11 cellular contexts compared by ENCODE assay signal in genomic region chr2:241901500-241902351, GRCh38. TPM values are rescaled to one million over a fixed set of nuclear protein-coding genes. Genes with fewer than 3 reads are reported as not detected.
DNase-seq lines count a peak whose midpoint lies in the region; ATAC-seq and TF ChIP-seq lines count a peak whose summit lies in the region.
"Had no signal": no experiment of that assay in that cellular context is flagged by ENCODE, and none has a peak within 500 bp of the region (broad histone marks: within the 10 kb centered on the region; RNA-seq: fewer than 3 reads in every experiment).

No MANE protein-coding gene starts in this region.

- DNase-seq in GM23338 (ENCODE audit: low spot score) (peak; percentile 77), astrocyte of the hippocampus (ENCODE audit: low read depth, low spot score) (peak; percentile 55), right cardiac atrium (no peak), posterior cingulate gyrus (peak in 6 of 10 donors; percentile 4 to 87 (median 38)), NCI-H2029 treated with DMSO at 0.1 percent for 48 hours (lab: John Stamatoyannopoulos, UW) (no peak), NCI-H2227 treated with DMSO at 0.1 percent for 48 hours (lab: John Stamatoyannopoulos, UW) (no peak), NCI-H187 treated with DMSO at 0.1 percent for 48 hours (lab: John Stamatoyannopoulos, UW) (no peak)
- DNase-seq: activated naive CD4-positive, alpha-beta T cell treated with anti-CD3 and anti-CD28 coated beads, Interleukin-2, amount 10 ng/mL, durations not matched to agents 7 days and 5 days; NCI-H1930; stimulated activated CD4-positive, alpha-beta T cell treated with anti-CD3 and anti-CD28 coated beads, Interleukin-4, amount 100 ng/mL, for 4 hours had no signal

- H3K36me3 ChIP-seq in GM23338 (ENCODE audit: insufficient read depth), result no peaks in the 10 kb centered on the region

- H3K27me3 Mint-ChIP-seq in GM23338 (ENCODE audit: insufficient read depth, low read depth, poor library complexity), result peaks cover 27% of the 10 kb centered on the region

- peaks cover 3% of the 10 kb centered on the region; the same call in 1 of the 3 replicates for H3K36me3 Mint-ChIP-seq in GM23338 (ENCODE audit: low read depth)
- H3K36me3 Mint-ChIP-seq: activated naive CD4-positive, alpha-beta T cell treated with anti-CD3 and anti-CD28 coated beads, Interleukin-2, amount 10 ng/mL, durations not matched to agents 7 days and 5 days had no signal

- H3K4me3 ChIP-seq in GM23338 (peak overlapping the region; percentile 50), right cardiac atrium (ENCODE audit: low read length) (peak overlapping the region; percentile 7)

- H3K27ac Mint-ChIP-seq in GM23338, result peak overlapping the region; percentile 57; the same call in 1 of the 2 replicates
- H3K27ac Mint-ChIP-seq: activated naive CD4-positive, alpha-beta T cell treated with anti-CD3 and anti-CD28 coated beads, Interleukin-2, amount 10 ng/mL, durations not matched to agents 7 days and 5 days had no signal

- H3K27me3 ChIP-seq in GM23338 (ENCODE audit: insufficient read depth), result no peaks in the 10 kb centered on the region
- no peaks in the 10 kb centered on the region for H3K27me3 ChIP-seq in right cardiac atrium (ENCODE audit: control insufficient read depth, insufficient read depth)

- no peaks in the 10 kb centered on the region for H3K9me2 ChIP-seq in GM23338 (ENCODE audit: insufficient read depth)

- H3K9me3 Mint-ChIP-seq in GM23338, result peaks cover 5% of the 10 kb centered on the region; the same call in 2 of the 3 replicates
- H3K9me3 Mint-ChIP-seq: activated naive CD4-positive, alpha-beta T cell treated with anti-CD3 and anti-CD28 coated beads, Interleukin-2, amount 10 ng/mL, durations not matched to agents 7 days and 5 days had no signal

- 69% methylated on average over 54 of the region's 54 CpGs for WGBS in right cardiac atrium

- H3K4me2 ChIP-seq in GM23338, result peak overlapping the region; percentile 75

- H3K4me1 Mint-ChIP-seq in GM23338, result peaks cover 25% of the 10 kb centered on the region

- H3K79me2 ChIP-seq in GM23338 (replicated peaks; ENCODE audit: insufficient read depth), result no peaks in the 10 kb centered on the region

- H3K27ac ChIP-seq in GM23338 (ENCODE audit: low read depth) (0 out of 2 replicates have a peak overlapping the region, but pooled peaks have one; percentile 69), right cardiac atrium (ENCODE audit: low read length) (no peak overlapping the region)

- peaks cover 8% of the 10 kb centered on the region for H3F3A ChIP-seq in GM23338 (replicated peaks; ENCODE audit: low read depth)

- ATAC-seq in GM23338, result peak; percentile 63
- peak in 1 of 2 donors; percentile 20 for ATAC-seq in right cardiac atrium
- no peak for ATAC-seq in HG03135 (IDR thresholded peaks at IDR 0.05; ENCODE audit: unreplicated experiment)

- peak overlapping the region; percentile 81 for H3K4me3 Mint-ChIP-seq in GM23338
- H3K4me3 Mint-ChIP-seq: activated naive CD4-positive, alpha-beta T cell treated with anti-CD3 and anti-CD28 coated beads, Interleukin-2, amount 10 ng/mL, durations not matched to agents 7 days and 5 days had no signal

- peak overlapping the region; percentile 81; the same call in 1 of the 2 replicates for H2AFZ ChIP-seq in GM23338

- TF ChIP-seq CTCF in GM23338 (conservative IDR thresholded peaks at IDR 0.05; ENCODE audit: low read depth in 2 of 2), result peak in 1 of 2 experiments; percentile 23; a peak in 1 of 4 replicates

- H3K4me1 ChIP-seq in GM23338 (ENCODE audit: insufficient read depth) (peaks cover 13% of the 10 kb centered on the region; the same call in 1 of the 2 replicates), right cardiac atrium (ENCODE audit: control insufficient read depth, insufficient read depth, low read length) (no peaks in the 10 kb centered on the region)

- H3K9me3 ChIP-seq in right cardiac atrium (ENCODE audit: control insufficient read depth, low read length), result no peaks in the 10 kb centered on the region

- intact Hi-C loops in right cardiac atrium (cut with DNase I), result no loop called here
- intact Hi-C loops in posterior cingulate gyrus (cut with DNase I), result no loop called here

- no peaks in the 10 kb centered on the region for H4K20me1 ChIP-seq in GM23338 (replicated peaks; ENCODE audit: insufficient read depth)

TF ChIP-seq in GM23338, 12 proteins besides CTCF, POLR2A, EP300 and RAD21 (continues in another document):
- TF ChIP-seq, protein P1, sequence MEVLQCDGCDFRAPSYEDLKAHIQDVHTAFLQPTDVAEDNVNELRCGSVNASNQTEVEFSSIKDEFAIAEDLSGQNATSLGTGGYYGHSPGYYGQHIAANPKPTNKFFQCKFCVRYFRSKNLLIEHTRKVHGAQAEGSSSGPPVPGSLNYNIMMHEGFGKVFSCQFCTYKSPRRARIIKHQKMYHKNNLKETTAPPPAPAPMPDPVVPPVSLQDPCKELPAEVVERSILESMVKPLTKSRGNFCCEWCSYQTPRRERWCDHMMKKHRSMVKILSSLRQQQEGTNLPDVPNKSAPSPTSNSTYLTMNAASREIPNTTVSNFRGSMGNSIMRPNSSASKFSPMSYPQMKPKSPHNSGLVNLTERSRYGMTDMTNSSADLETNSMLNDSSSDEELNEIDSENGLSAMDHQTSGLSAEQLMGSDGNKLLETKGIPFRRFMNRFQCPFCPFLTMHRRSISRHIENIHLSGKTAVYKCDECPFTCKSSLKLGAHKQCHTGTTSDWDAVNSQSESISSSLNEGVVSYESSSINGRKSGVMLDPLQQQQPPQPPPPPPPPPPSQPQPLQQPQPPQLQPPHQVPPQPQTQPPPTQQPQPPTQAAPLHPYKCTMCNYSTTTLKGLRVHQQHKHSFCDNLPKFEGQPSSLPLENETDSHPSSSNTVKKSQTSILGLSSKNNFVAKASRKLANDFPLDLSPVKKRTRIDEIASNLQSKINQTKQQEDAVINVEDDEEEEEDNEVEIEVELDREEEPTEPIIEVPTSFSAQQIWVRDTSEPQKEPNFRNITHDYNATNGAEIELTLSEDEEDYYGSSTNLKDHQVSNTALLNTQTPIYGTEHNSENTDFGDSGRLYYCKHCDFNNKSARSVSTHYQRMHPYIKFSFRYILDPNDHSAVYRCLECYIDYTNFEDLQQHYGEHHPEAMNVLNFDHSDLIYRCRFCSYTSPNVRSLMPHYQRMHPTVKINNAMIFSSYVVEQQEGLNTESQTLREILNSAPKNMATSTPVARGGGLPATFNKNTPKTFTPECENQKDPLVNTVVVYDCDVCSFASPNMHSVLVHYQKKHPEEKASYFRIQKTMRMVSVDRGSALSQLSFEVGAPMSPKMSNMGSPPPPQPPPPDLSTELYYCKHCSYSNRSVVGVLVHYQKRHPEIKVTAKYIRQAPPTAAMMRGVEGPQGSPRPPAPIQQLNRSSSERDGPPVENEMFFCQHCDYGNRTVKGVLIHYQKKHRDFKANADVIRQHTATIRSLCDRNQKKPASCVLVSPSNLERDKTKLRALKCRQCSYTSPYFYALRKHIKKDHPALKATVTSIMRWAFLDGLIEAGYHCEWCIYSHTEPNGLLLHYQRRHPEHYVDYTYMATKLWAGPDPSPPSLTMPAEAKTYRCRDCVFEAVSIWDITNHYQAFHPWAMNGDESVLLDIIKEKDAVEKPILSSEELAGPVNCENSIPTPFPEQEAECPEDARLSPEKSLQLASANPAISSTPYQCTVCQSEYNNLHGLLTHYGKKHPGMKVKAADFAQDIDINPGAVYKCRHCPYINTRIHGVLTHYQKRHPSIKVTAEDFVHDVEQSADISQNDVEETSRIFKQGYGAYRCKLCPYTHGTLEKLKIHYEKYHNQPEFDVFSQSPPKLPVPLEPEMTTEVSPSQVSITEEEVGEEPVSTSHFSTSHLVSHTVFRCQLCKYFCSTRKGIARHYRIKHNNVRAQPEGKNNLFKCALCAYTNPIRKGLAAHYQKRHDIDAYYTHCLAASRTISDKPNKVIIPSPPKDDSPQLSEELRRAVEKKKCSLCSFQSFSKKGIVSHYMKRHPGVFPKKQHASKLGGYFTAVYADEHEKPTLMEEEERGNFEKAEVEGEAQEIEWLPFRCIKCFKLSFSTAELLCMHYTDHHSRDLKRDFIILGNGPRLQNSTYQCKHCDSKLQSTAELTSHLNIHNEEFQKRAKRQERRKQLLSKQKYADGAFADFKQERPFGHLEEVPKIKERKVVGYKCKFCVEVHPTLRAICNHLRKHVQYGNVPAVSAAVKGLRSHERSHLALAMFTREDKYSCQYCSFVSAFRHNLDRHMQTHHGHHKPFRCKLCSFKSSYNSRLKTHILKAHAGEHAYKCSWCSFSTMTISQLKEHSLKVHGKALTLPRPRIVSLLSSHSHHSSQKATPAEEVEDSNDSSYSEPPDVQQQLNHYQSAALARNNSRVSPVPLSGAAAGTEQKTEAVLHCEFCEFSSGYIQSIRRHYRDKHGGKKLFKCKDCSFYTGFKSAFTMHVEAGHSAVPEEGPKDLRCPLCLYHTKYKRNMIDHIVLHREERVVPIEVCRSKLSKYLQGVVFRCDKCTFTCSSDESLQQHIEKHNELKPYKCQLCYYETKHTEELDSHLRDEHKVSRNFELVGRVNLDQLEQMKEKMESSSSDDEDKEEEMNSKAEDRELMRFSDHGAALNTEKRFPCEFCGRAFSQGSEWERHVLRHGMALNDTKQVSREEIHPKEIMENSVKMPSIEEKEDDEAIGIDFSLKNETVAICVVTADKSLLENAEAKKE (CRISPR knock-in tag; IDR thresholded peaks at IDR 0.05), result no peak

RNA-seq across cellular contexts. Expression of gene RTP5, which starts 32.2 kb away (rescaled TPM):
- 0.50 TPM in 1 of 2 replicates, not detected in the other for total RNA-seq in GM23338 (2014; rRNA removed; shearing (Covaris generic))
- polyA plus RNA-seq in GM23338 (2016; fragmentation: Nextera tagmentation; extraction: Ambion mirVana) (not detected in 2 replicates), right cardiac atrium (0.05 TPM)
- not detected for total RNA-seq in right cardiac atrium

RNA-seq across cellular contexts. Expression of gene PDCD1, which starts 43.0 kb away (rescaled TPM):
- total RNA-seq in GM23338 (2014; rRNA removed; shearing (Covaris generic)), result 0.38 and 1.8 TPM in 2 replicates
- polyA plus RNA-seq in GM23338 (2016; fragmentation: Nextera tagmentation; extraction: Ambion mirVana) (0.23 and 0.34 TPM in 2 replicates), right cardiac atrium (7.4 TPM)
- 1 to 10 TPM; 5.2 to 6.8 (median 5.4) TPM for total RNA-seq in right cardiac atrium

Comparison
In these comparisons a context has a peak if more than half of its experiments do, and no peak if none do; other contexts are left out.
1. DNase-seq: peak in GM23338 (single experiment), astrocyte of the hippocampus (single experiment) and posterior cingulate gyrus (6 of 10); none in right cardiac atrium (0 of 3), NCI-H2029 treated with DMSO at 0.1 percent for 48 hours (single experiment), NCI-H2227 treated with DMSO at 0.1 percent for 48 hours (single experiment) and NCI-H187 treated with DMSO at 0.1 percent for 48 hours (single experiment).